ENCODE assay signal across 23 cellular contexts in genomic region chr17:69773081-69773480, GRCh38.
A peak's percentile ranks its signal among the peaks of the same experiment; 100 is the strongest.
DNase-seq lines count a peak whose midpoint lies in the region; ATAC-seq, FAIRE-seq and TF ChIP-seq lines count a peak whose summit lies in the region.
"Had no signal": no experiment of that assay in that cellular context is flagged by ENCODE, and none has a peak within 500 bp of the region (broad histone marks: within the 10 kb centered on the region; RNA-seq: fewer than 3 reads in every experiment).

No MANE protein-coding gene starts in this region.

- H3K36me3 ChIP-seq in SK-N-SH (replicated peaks in 1 of 2; ENCODE audit: control insufficient read depth in 1 of 2, insufficient read depth in 2 of 2, low read length in 1 of 2) (no peaks in the 10 kb centered on the region), kidney (ENCODE audit: control insufficient read depth in 1 of 2, insufficient read depth in 2 of 2, low read length in 2 of 2) (no peaks in the 10 kb centered on the region), GM23338 (ENCODE audit: insufficient read depth) (no peaks in the 10 kb centered on the region)
- H3K36me3 ChIP-seq: BE2C, esophagus muscularis mucosa, heart right ventricle, neutrophil, right atrium auricular region had no signal

- CTCF ChIA-PET in SK-N-SH (lab: Yijun Ruan, JAX) = interaction anchor here (1.0 to 1.5 kb wide), 3 partner anchors 18 to 371 kb away, joined by 3 read pairs; no protein-coding TSS in a partner anchor

- peak in 1 of 2 experiments; percentile 65; a peak in 1 of 4 replicates for TF ChIP-seq EP300 in SK-N-SH (IDR thresholded peaks at IDR 0.05; ENCODE audit: borderline replicate concordance in 1 of 2, low read depth in 1 of 2, low read length in 1 of 2)

- WGBS in SK-N-SH (ENCODE audit: low lambda C conversion rate) = 42% methylated on average over 3 of the region's 3 CpGs

- H3K4me1 ChIP-seq in SK-N-SH (ENCODE audit: control insufficient read depth in 1 of 2, insufficient read depth in 2 of 2, low read depth in 1 of 2, low read length in 1 of 2) (no peaks in the 10 kb centered on the region), kidney (ENCODE audit: control insufficient read depth in 1 of 2, insufficient read depth in 1 of 2, low read depth in 1 of 2, low read length in 2 of 2) (no peaks in the 10 kb centered on the region), GM23338 (ENCODE audit: insufficient read depth) (no peaks in the 10 kb centered on the region)
- H3K4me1 ChIP-seq: BE2C, Caco-2, esophagus muscularis mucosa, right atrium auricular region had no signal

- FAIRE-seq in kidney (lab: Jason Lieb, UNC) = peak; percentile 6
- FAIRE-seq: bronchial epithelial cell, HTR-8/SVneo had no signal

- H3K36me3 Mint-ChIP-seq in GM23338 (ENCODE audit: low read depth) = no peaks in the 10 kb centered on the region
- H3K36me3 Mint-ChIP-seq: T-cell had no signal

- H2AFZ ChIP-seq in SK-N-SH (ENCODE audit: low read depth) (no peak overlapping the region), GM23338 (no peak overlapping the region)

- H3K9ac ChIP-seq in SK-N-SH (no peak overlapping the region), kidney (ENCODE audit: low read length in 2 of 2) (no peak overlapping the region)

- no peak for TF ChIP-seq RAD21 in SK-N-SH (IDR thresholded peaks at IDR 0.05; ENCODE audit: low read length)

- no peak overlapping the region for H3K4me2 ChIP-seq in SK-N-SH
- H3K4me2 ChIP-seq in GM23338 = no peak overlapping the region

- H3K27me3 Mint-ChIP-seq in GM23338 (ENCODE audit: insufficient read depth, low read depth, poor library complexity) = no peaks in the 10 kb centered on the region

- H3K27me3 ChIP-seq in SK-N-SH (ENCODE audit: insufficient read depth) (no peaks in the 10 kb centered on the region), GM23338 (ENCODE audit: insufficient read depth) (no peaks in the 10 kb centered on the region)
- H3K27me3 ChIP-seq: BE2C, esophagus muscularis mucosa, heart right ventricle, neutrophil, right atrium auricular region had no signal

- DNase-seq in NCI-H1092 treated with DMSO at 0.1 percent for 48 hours (lab: John Stamatoyannopoulos, UW) = peak; percentile 26
- DNase-seq in NCI-H1092 (lab: John Stamatoyannopoulos, UW) = no peak
- peak; percentile 73 for DNase-seq in NCI-H2081 treated with DMSO at 0.1 percent for 48 hours (lab: John Stamatoyannopoulos, UW)
- no peak for DNase-seq in SK-N-SH
- no peak for DNase-seq in kidney
- no peak for DNase-seq in GM23338 (ENCODE audit: low spot score)
- no peak for DNase-seq in D341Med (ENCODE audit: low spot score)
- DNase-seq: activated CD4-positive, alpha-beta T cell treated with anti-CD3 and anti-CD28 coated beads for 36 hours; activated naive CD8-positive, alpha-beta T cell treated with anti-CD3 and anti-CD28 coated beads, Interleukin-2, amount 50 U/mL, for 24 hours; BE2C; Caco-2; heart right ventricle; NCI-H1436 treated with DMSO at 0.1 percent for 48 hours; substantia nigra; T-cell had no signal

- peak overlapping the region in 1 of 2 experiments; percentile 22; a peak in 2 of 4 replicates for H3K27ac ChIP-seq in SK-N-SH (ENCODE audit: low read depth in 2 of 2, low read length in 1 of 2)
- H3K27ac ChIP-seq in kidney (ENCODE audit: low read depth in 2 of 2, low read length in 2 of 2) = no peak overlapping the region
- no peak overlapping the region for H3K27ac ChIP-seq in GM23338 (ENCODE audit: low read depth)
- H3K27ac ChIP-seq: 22Rv1, esophagus muscularis mucosa, heart right ventricle, neutrophil, right atrium auricular region had no signal

- H3K4me3 Mint-ChIP-seq in GM23338 = no peak overlapping the region
- H3K4me3 Mint-ChIP-seq: activated CD4-positive, alpha-beta T cell treated with anti-CD3 and anti-CD28 coated beads for 36 hours; activated naive CD8-positive, alpha-beta T cell treated with anti-CD3 and anti-CD28 coated beads, Interleukin-2, amount 50 U/mL, for 24 hours; T-cell had no signal

- H4K20me1 ChIP-seq in SK-N-SH (ENCODE audit: insufficient read depth) = no peaks in the 10 kb centered on the region
- H4K20me1 ChIP-seq in GM23338 (replicated peaks; ENCODE audit: insufficient read depth) = no peaks in the 10 kb centered on the region

- no peaks in the 10 kb centered on the region for H3K79me2 ChIP-seq in SK-N-SH (ENCODE audit: insufficient read depth)
- H3K79me2 ChIP-seq in GM23338 (replicated peaks; ENCODE audit: insufficient read depth) = no peaks in the 10 kb centered on the region

- H3K27ac Mint-ChIP-seq in GM23338 = no peak overlapping the region
- H3K27ac Mint-ChIP-seq: activated CD4-positive, alpha-beta T cell treated with anti-CD3 and anti-CD28 coated beads for 36 hours; activated naive CD8-positive, alpha-beta T cell treated with anti-CD3 and anti-CD28 coated beads, Interleukin-2, amount 50 U/mL, for 24 hours; activated T-helper 2 cell treated with anti-CD3 and anti-CD28 coated beads, Interferon-gamma antibody, Interleukin-2, Interleukin-4, amounts not matched to agents 10 μg/mL and 5 μg/mL and 100 μg/mL, durations not matched to agents 14 hours and 24 hours and 36 hours; T-cell had no signal

- H3K4me1 Mint-ChIP-seq in GM23338 = no peaks in the 10 kb centered on the region
- H3K4me1 Mint-ChIP-seq: activated CD4-positive, alpha-beta T cell treated with anti-CD3 and anti-CD28 coated beads for 36 hours; activated naive CD8-positive, alpha-beta T cell treated with anti-CD3 and anti-CD28 coated beads, Interleukin-2, amount 50 U/mL, for 24 hours; T-cell had no signal

- no peaks in the 10 kb centered on the region for H3K9me3 Mint-ChIP-seq in GM23338

- H3K9me2 ChIP-seq in SK-N-SH (no peaks in the 10 kb centered on the region), GM23338 (ENCODE audit: insufficient read depth) (no peaks in the 10 kb centered on the region)

- POLR2A ChIA-PET in SK-N-SH (lab: Yijun Ruan, JAX) = no interaction called here

- H3K4me3 ChIP-seq in SK-N-SH (ENCODE audit: low read depth in 2 of 2, low read length in 1 of 2) = no peak overlapping the region
- no peak overlapping the region for H3K4me3 ChIP-seq in kidney (ENCODE audit: low read length in 2 of 2)
- H3K4me3 ChIP-seq in GM23338 = no peak overlapping the region
- H3K4me3 ChIP-seq: esophagus muscularis mucosa, heart right ventricle, right atrium auricular region had no signal

- intact Hi-C loops in kidney (cut with DNase I) = no loop called here

- ATAC-seq in GM18519 (IDR thresholded peaks at IDR 0.05; ENCODE audit: low FRiP score, unreplicated experiment) (no peak), GM23338 (no peak)
- ATAC-seq: activated CD4-positive, alpha-beta T cell treated with anti-CD3 and anti-CD28 coated beads for 36 hours; activated naive CD8-positive, alpha-beta T cell treated with anti-CD3 and anti-CD28 coated beads, Interleukin-2, amount 50 U/mL, for 24 hours; heart right ventricle; T-cell had no signal

- TF ChIP-seq CTCF in SK-N-SH (IDR thresholded peaks at IDR 0.05) (no peak), kidney (IDR thresholded peaks at IDR 0.05; ENCODE audit: borderline replicate concordance, extremely low read depth, insufficient read depth) (no peak), GM23338 (conservative IDR thresholded peaks at IDR 0.05; ENCODE audit: low read depth in 2 of 2) (no peak)

- H3F3A ChIP-seq in SK-N-SH (replicated peaks; ENCODE audit: insufficient read depth) = no peaks in the 10 kb centered on the region
- H3F3A ChIP-seq in GM23338 (replicated peaks; ENCODE audit: low read depth) = no peaks in the 10 kb centered on the region

- H3K9me3 ChIP-seq in SK-N-SH (peaks cover 9% of the 10 kb centered on the region; the same call in 1 of the 2 replicates), kidney (ENCODE audit: control insufficient read depth in 1 of 2, low read length in 2 of 2) (no peaks in the 10 kb centered on the region)
- H3K9me3 ChIP-seq: BE2C, Caco-2, esophagus muscularis mucosa, neutrophil, right atrium auricular region had no signal

TF ChIP-seq in SK-N-SH, 30 proteins besides CTCF, POLR2A, EP300 and RAD21 (continues in another document):
- TF ChIP-seq JUND (IDR thresholded peaks at IDR 0.05) (0 out of 2 replicates have a peak, but pooled peaks have one; percentile 29), FOXM1 (IDR thresholded peaks at IDR 0.05; ENCODE audit: low read depth) (0 out of 2 replicates have a peak, but pooled peaks have one; percentile 82), PBX3 (IDR thresholded peaks at IDR 0.05) (peak; percentile 32; the same call in 1 of the 2 replicates), FOXJ3 (CRISPR knock-in tag; IDR thresholded peaks at IDR 0.05) (no peak), FOSL2 (IDR thresholded peaks at IDR 0.05; ENCODE audit: borderline replicate concordance, low read depth) (peak; percentile 31; the same call in 1 of the 2 replicates), TCF12 (IDR thresholded peaks at IDR 0.05) (peak; percentile 62), SIN3A (IDR thresholded peaks at IDR 0.05; ENCODE audit: borderline replicate concordance, low read depth, low read length) (no peak)

TF ChIP-seq in GM23338, 12 proteins besides CTCF, POLR2A, EP300 and RAD21 (continues in another document):
- TF ChIP-seq ZNF114 (CRISPR knock-in tag; IDR thresholded peaks at IDR 0.05) = no peak
- TF ChIP-seq EZH2 (IDR thresholded peaks at IDR 0.05; ENCODE audit: low read depth, unreplicated experiment) = no peak
- no peak for TF ChIP-seq REST (IDR thresholded peaks at IDR 0.05; ENCODE audit: unreplicated experiment)
- no peak for TF ChIP-seq JUNB (IDR thresholded peaks at IDR 0.05; ENCODE audit: unreplicated experiment)
- no peak for TF ChIP-seq CREB1 (CRISPR knock-in tag; IDR thresholded peaks at IDR 0.05; ENCODE audit: low read depth)
- TF ChIP-seq EZH2phosphoT487 (IDR thresholded peaks at IDR 0.05; ENCODE audit: unreplicated experiment) = no peak

Comparison
In these comparisons a context has a peak if more than half of its experiments do, and no peak if none do; other contexts are left out.
1. DNase-seq: peak in NCI-H1092 treated with DMSO at 0.1 percent for 48 hours (single experiment) and NCI-H2081 treated with DMSO at 0.1 percent for 48 hours (single experiment); none in NCI-H1092 (single experiment), SK-N-SH (single experiment), kidney (single experiment), GM23338 (single experiment) and D341Med (single experiment).